8 cellular contexts compared by ENCODE assay signal in the genomic region with DNA sequence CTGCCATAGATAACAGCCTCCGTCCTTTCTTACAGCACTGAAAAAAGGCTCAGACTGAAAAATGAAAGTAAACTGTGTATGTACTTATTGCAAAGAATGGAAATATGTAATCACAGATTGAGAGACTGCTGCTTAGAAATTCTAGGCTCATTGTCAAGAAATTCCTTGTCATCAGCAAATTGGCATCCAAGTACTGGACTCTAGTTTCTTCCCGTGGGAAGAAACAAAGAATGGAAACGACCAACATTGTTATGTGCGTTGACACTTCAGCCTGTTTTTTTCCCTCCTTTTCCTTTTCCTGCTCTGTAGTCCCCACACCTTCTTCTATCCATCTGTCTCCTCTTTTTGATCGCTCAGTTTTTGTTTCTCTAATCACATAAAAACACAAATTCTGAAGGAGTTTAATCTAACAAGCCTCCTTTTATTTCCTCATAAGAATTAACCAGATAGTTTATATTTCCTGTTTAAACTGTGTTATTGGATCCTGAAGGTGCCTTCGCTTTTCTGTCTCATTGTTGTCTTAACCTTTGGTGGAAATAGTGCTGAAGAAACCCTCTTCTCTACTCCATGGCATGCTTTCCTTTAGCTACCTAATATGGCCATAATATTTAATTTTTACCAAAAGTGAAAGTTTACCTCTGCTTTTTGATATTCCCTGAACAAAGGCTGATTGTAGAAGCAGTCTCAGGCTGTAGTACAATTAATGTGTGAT. TPM values are rescaled to one million over a fixed set of nuclear protein-coding genes. Genes with fewer than 3 reads are reported as not detected.
A peak's percentile ranks its signal among the peaks of the same experiment; 100 is the strongest.
DNase-seq lines count a peak whose midpoint lies in the region; ATAC-seq and TF ChIP-seq lines count a peak whose summit lies in the region.

No MANE protein-coding gene starts in this region.

- H3K9ac ChIP-seq in OCI-LY3 (ENCODE audit: low read length) = peak overlapping the region; percentile 30; the same call in 1 of the 2 replicates
- H3K9ac ChIP-seq in rectal smooth muscle tissue (ENCODE audit: low read length) = no peak overlapping the region

- H3K79me2 ChIP-seq in OCI-LY3 (ENCODE audit: low read length) = no peaks in the 10 kb centered on the region

- no peaks in the 10 kb centered on the region for H3K4me1 ChIP-seq in OCI-LY3 (ENCODE audit: low read length)
- H3K4me1 ChIP-seq in rectal smooth muscle tissue (ENCODE audit: control insufficient read depth, insufficient read depth, low read length) = peaks cover 4% of the 10 kb centered on the region

- H2AFZ ChIP-seq in OCI-LY3 (ENCODE audit: low read depth, low read length) = peak overlapping the region; percentile 93

- H3K9me3 ChIP-seq in OCI-LY3 (ENCODE audit: insufficient read depth, low read length) = no peaks in the 10 kb centered on the region

- H3K4me3 ChIP-seq in AG10803 (ENCODE audit: low read length) (peak overlapping the region; percentile 56), OCI-LY3 (ENCODE audit: low read length) (peak overlapping the region; percentile 72), epithelial cell of esophagus (ENCODE audit: low read length) (peak overlapping the region; percentile 12), rectal smooth muscle tissue (ENCODE audit: low read length) (peak overlapping the region; percentile 56)

- no peaks in the 10 kb centered on the region for H3K36me3 ChIP-seq in OCI-LY3 (replicated peaks; ENCODE audit: low read depth, low read length)
- H3K36me3 ChIP-seq in rectal smooth muscle tissue (ENCODE audit: control insufficient read depth, insufficient read depth, low read length) = no peaks in the 10 kb centered on the region

- TF ChIP-seq CTCF in AG10803 (conservative IDR thresholded peaks at IDR 0.05; ENCODE audit: low read length) = no peak
- TF ChIP-seq CTCF in OCI-LY3 (IDR thresholded peaks at IDR 0.05; ENCODE audit: low read depth, low read length) = no peak
- no peak for TF ChIP-seq CTCF in epithelial cell of esophagus (IDR thresholded peaks at IDR 0.05; ENCODE audit: insufficient read depth, low read depth, low read length, missing control alignments)

- peak; percentile 72 for ATAC-seq in GM19324 (IDR thresholded peaks at IDR 0.05; ENCODE audit: low FRiP score, unreplicated experiment)
- no peak for ATAC-seq in GM18520 (IDR thresholded peaks at IDR 0.05; ENCODE audit: unreplicated experiment)

- H3K27me3 ChIP-seq in OCI-LY3 (ENCODE audit: low read depth, low read length) (no peaks in the 10 kb centered on the region), rectal smooth muscle tissue (ENCODE audit: control insufficient read depth, insufficient read depth, low read length) (no peaks in the 10 kb centered on the region)

- H3K4me2 ChIP-seq in OCI-LY3 (ENCODE audit: low read length) = peak overlapping the region; percentile 70

- H3K27ac ChIP-seq in OCI-LY3 (ENCODE audit: low read length) (no peak overlapping the region), rectal smooth muscle tissue (ENCODE audit: low read depth, low read length) (peak overlapping the region; percentile 65)

- H4K20me1 ChIP-seq in OCI-LY3 (ENCODE audit: insufficient read depth, low read length) = no peaks in the 10 kb centered on the region

- DNase-seq in AG10803 (ENCODE audit: low read depth) (peak; percentile 88), epithelial cell of esophagus (ENCODE audit: low read depth) (peak; percentile 25), mucosa of gallbladder (ENCODE audit: low spot score) (no peak), OCI-M2 (lab: John Stamatoyannopoulos, UW; ENCODE audit: unreplicated experiment) (no peak)

RNA-seq across cellular contexts. Expression of a gene that starts 20.0 kb away (rescaled TPM):
- 2.0 TPM for total RNA-seq in mucosa of gallbladder

RNA-seq across cellular contexts. Expression of a gene that starts 50.1 kb away (rescaled TPM):
- total RNA-seq in mucosa of gallbladder = 50.9 TPM

Comparison
In these comparisons a context has a peak if more than half of its experiments do, and no peak if none do; other contexts are left out.
1. DNase-seq: peak in AG10803 (single experiment) and epithelial cell of esophagus (single experiment); none in mucosa of gallbladder (single experiment) and OCI-M2 (single experiment).
2. H3K4me3 ChIP-seq: peak in every context shown above with its lines; median percentile 72 in OCI-LY3; 56 in AG10803; 56 in rectal smooth muscle tissue; 12 in epithelial cell of esophagus.